25 cellular contexts compared by ENCODE assay signal in the genomic region with DNA sequence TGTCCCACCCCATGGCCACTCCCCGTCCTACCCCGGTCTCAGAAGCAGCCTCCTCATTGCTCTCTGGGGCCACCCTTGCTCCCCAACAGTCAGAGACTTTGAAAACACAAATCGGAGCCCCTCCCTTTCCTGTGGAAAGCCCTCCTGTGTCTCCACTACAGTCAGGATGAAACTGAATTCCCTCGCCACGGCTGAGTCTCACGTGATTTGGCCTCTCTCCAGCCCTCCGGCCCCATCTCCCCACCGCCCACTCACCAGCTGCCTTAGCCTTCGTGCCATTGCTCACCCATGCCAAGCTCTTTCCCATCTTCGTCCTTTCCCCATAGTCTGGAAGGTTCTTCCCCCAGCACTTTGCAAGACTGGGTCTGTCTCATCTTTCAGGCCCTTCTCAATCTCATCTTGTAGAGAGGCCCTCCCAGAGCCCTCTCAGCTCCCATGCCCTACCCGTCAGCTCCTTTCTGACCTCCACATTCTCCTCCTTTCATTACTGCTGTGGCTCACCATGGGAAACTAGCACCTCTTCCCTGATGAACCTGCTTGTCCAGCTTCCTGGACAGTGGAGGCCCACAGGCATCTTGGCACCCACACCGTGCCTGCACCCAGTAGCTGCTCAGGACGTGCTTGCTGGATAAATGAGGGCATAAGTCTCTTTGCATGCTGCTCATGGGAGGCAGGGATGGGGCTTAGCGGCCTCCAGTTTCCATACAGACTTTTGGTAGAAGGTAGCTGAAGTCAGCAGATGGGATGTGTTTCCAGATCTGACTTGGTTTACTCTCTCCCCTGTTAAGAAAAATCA.
DNase-seq lines count a peak whose midpoint lies in the region; ATAC-seq and TF ChIP-seq lines count a peak whose summit lies in the region.
"Had no signal": no experiment of that assay in that cellular context is flagged by ENCODE, and none has a peak within 500 bp of the region (broad histone marks: within the 10 kb centered on the region; RNA-seq: fewer than 3 reads in every experiment).

No MANE protein-coding gene starts in this region.

- peaks cover 2% of the 10 kb centered on the region for H3K27me3 Mint-ChIP-seq in neural progenitor cell (ENCODE audit: insufficient read depth, low read depth)

- no peak overlapping the region for H3K9ac ChIP-seq in BLaER1
- H3K9ac ChIP-seq in neural progenitor cell = no peak overlapping the region
- H3K9ac ChIP-seq: KMS-11 had no signal

- no peak for ATAC-seq in GM19467 (IDR thresholded peaks at IDR 0.05; ENCODE audit: unreplicated experiment)
- no peak for ATAC-seq in activated naive CD4-positive, alpha-beta T cell treated with anti-CD3 and anti-CD28 coated beads, Interleukin-2, amount 50 U/mL, for 72 hours
- ATAC-seq: activated naive CD8-positive, alpha-beta T cell treated with anti-CD3 and anti-CD28 coated beads, Interleukin-2, amount 50 U/mL, for 24 hours; HCT116; natural killer cell; stimulated activated naive B cell treated with anti-CD40 and anti-IgM and Interleukin-4, amounts not matched to agents 10 μg/mL and 1 μg/mL and 100 μg/mL, for 72 hours had no signal

- no peaks in the 10 kb centered on the region for H3F3A ChIP-seq in neural progenitor cell (ENCODE audit: low read depth)

- no peak overlapping the region for H3K4me3 ChIP-seq in BLaER1
- H3K4me3 ChIP-seq in LNCaP clone FGC (ENCODE audit: low read depth, low read length) = no peak overlapping the region
- no peak overlapping the region for H3K4me3 ChIP-seq in neural progenitor cell
- H3K4me3 ChIP-seq: heart right ventricle, SJCRH30, testis had no signal

- H3K27me3 ChIP-seq in BLaER1 (no peaks in the 10 kb centered on the region), neural progenitor cell (no peaks in the 10 kb centered on the region)
- H3K27me3 ChIP-seq: testis had no signal

- H2AFZ ChIP-seq in neural progenitor cell (replicated peaks) = no peak overlapping the region

- no peak for TF ChIP-seq CTCF in LNCaP clone FGC (IDR thresholded peaks at IDR 0.05; ENCODE audit: control insufficient read depth, extremely low read depth, insufficient read depth)
- no peak for TF ChIP-seq CTCF in neural progenitor cell (IDR thresholded peaks at IDR 0.05)

- DNase-seq in LNCaP clone FGC (ENCODE audit: low read depth) = peak; percentile 37
- peak; percentile 15 for DNase-seq in dermis blood vessel endothelial cell
- no peak for DNase-seq in neural progenitor cell (ENCODE audit: low spot score)
- no peak for DNase-seq in NCI-H1048 (lab: John Stamatoyannopoulos, UW)
- no peak for DNase-seq in activated naive CD4-positive, alpha-beta T cell treated with anti-CD3 and anti-CD28 coated beads, Interleukin-2, amount 50 U/mL, for 72 hours (ENCODE audit: low spot score in 2 of 2)
- DNase-seq in stimulated activated CD4-positive, alpha-beta T cell treated with anti-CD3 and anti-CD28 coated beads, Interleukin-2, amount 100 ng/mL, for 48 hours = no peak
- DNase-seq: activated CD4-positive, alpha-beta T cell treated with anti-CD3 and anti-CD28 coated beads, Interleukin-2, amount 50 U/mL, for 1 hour; activated naive CD8-positive, alpha-beta T cell treated with anti-CD3 and anti-CD28 coated beads, Interleukin-2, amount 50 U/mL, for 24 hours; CD4-positive, alpha-beta memory T cell; DMS53; heart right ventricle; natural killer cell; NCI-H1930; NCI-H345; stimulated activated naive B cell treated with anti-CD40 and anti-IgM and Interleukin-4, amounts not matched to agents 10 μg/mL and 1 μg/mL and 100 μg/mL, for 72 hours; T-helper 1 cell; testis; WERI-Rb-1 had no signal

- peaks cover 13% of the 10 kb centered on the region for H3K9me3 ChIP-seq in BLaER1
- H3K9me3 ChIP-seq in neural progenitor cell (ENCODE audit: low read depth) = no peaks in the 10 kb centered on the region
- H3K9me3 ChIP-seq: testis had no signal

- H3K27ac Mint-ChIP-seq in neural progenitor cell = peak overlapping the region; percentile 64
- peak overlapping the region in 1 of 2 donors; percentile 32 for H3K27ac Mint-ChIP-seq in activated naive CD4-positive, alpha-beta T cell treated with anti-CD3 and anti-CD28 coated beads, Interleukin-2, amount 50 U/mL, for 72 hours
- H3K27ac Mint-ChIP-seq: activated naive CD8-positive, alpha-beta T cell treated with anti-CD3 and anti-CD28 coated beads, Interleukin-2, amount 50 U/mL, for 24 hours; activated T-helper 2 cell treated with anti-CD3 and anti-CD28 coated beads, Interferon-gamma antibody, Interleukin-2, Interleukin-4, amounts not matched to agents 10 μg/mL and 5 μg/mL and 100 μg/mL, durations not matched to agents 14 hours and 24 hours and 36 hours; natural killer cell; progenitor cell of endocrine pancreas; stimulated activated naive B cell treated with anti-CD40 and anti-IgM and Interleukin-4, amounts not matched to agents 10 μg/mL and 1 μg/mL and 100 μg/mL, for 72 hours had no signal

- no peaks in the 10 kb centered on the region for H3K36me3 ChIP-seq in BLaER1
- H3K36me3 ChIP-seq in neural progenitor cell = no peaks in the 10 kb centered on the region
- H3K36me3 ChIP-seq: heart right ventricle, SJCRH30, WERI-Rb-1 had no signal

- no peaks in the 10 kb centered on the region for H3K4me1 Mint-ChIP-seq in neural progenitor cell
- H3K4me1 Mint-ChIP-seq: activated naive CD8-positive, alpha-beta T cell treated with anti-CD3 and anti-CD28 coated beads, Interleukin-2, amount 50 U/mL, for 24 hours; CD4-positive, alpha-beta memory T cell; natural killer cell; stimulated activated naive B cell treated with anti-CD40 and anti-IgM and Interleukin-4, amounts not matched to agents 10 μg/mL and 1 μg/mL and 100 μg/mL, for 72 hours had no signal

- peak overlapping the region; percentile 8; the same call in 1 of the 2 replicates for H3K4me2 ChIP-seq in BLaER1
- no peak overlapping the region for H3K4me2 ChIP-seq in neural progenitor cell
- H3K4me2 ChIP-seq: KMS-11 had no signal

- H3K9me3 Mint-ChIP-seq in neural progenitor cell = peaks cover 18% of the 10 kb centered on the region
- H3K9me3 Mint-ChIP-seq in activated naive CD4-positive, alpha-beta T cell treated with anti-CD3 and anti-CD28 coated beads, Interleukin-2, amount 50 U/mL, for 72 hours = no peaks in the 10 kb centered on the region
- H3K9me3 Mint-ChIP-seq: activated naive CD8-positive, alpha-beta T cell treated with anti-CD3 and anti-CD28 coated beads, Interleukin-2, amount 50 U/mL, for 24 hours; activated T-helper 2 cell treated with anti-CD3 and anti-CD28 coated beads, Interferon-gamma antibody, Interleukin-2, Interleukin-4, amounts not matched to agents 10 μg/mL and 5 μg/mL and 100 μg/mL, durations not matched to agents 14 hours and 24 hours and 36 hours; natural killer cell had no signal

- H3K4me3 Mint-ChIP-seq in neural progenitor cell = no peak overlapping the region
- H3K4me3 Mint-ChIP-seq: activated naive CD8-positive, alpha-beta T cell treated with anti-CD3 and anti-CD28 coated beads, Interleukin-2, amount 50 U/mL, for 24 hours; CD4-positive, alpha-beta memory T cell; natural killer cell; stimulated activated naive B cell treated with anti-CD40 and anti-IgM and Interleukin-4, amounts not matched to agents 10 μg/mL and 1 μg/mL and 100 μg/mL, for 72 hours had no signal

- H3K79me2 ChIP-seq in neural progenitor cell (ENCODE audit: low read depth) = no peaks in the 10 kb centered on the region

- no peaks in the 10 kb centered on the region for H4K20me1 ChIP-seq in BLaER1
- no peaks in the 10 kb centered on the region for H4K20me1 ChIP-seq in neural progenitor cell (ENCODE audit: low read depth)

- no peak overlapping the region for H3K27ac ChIP-seq in BLaER1
- no peak overlapping the region for H3K27ac ChIP-seq in neural progenitor cell
- H3K27ac ChIP-seq: heart right ventricle, KMS-11, SJCRH30, testis, WERI-Rb-1 had no signal

- H3K4me1 ChIP-seq in BLaER1 = peaks cover 31% of the 10 kb centered on the region
- no peaks in the 10 kb centered on the region for H3K4me1 ChIP-seq in neural progenitor cell
- H3K4me1 ChIP-seq: heart right ventricle, SJCRH30, testis had no signal

- H3K36me3 Mint-ChIP-seq in neural progenitor cell = no peaks in the 10 kb centered on the region
- no peaks in the 10 kb centered on the region for H3K36me3 Mint-ChIP-seq in activated naive CD4-positive, alpha-beta T cell treated with anti-CD3 and anti-CD28 coated beads, Interleukin-2, amount 50 U/mL, for 72 hours
- H3K36me3 Mint-ChIP-seq: CD4-positive, alpha-beta memory T cell; natural killer cell had no signal

Comparison
In these comparisons a context has a peak if more than half of its experiments do, and no peak if none do; other contexts are left out.
1. DNase-seq: peak in LNCaP clone FGC (single experiment) and dermis blood vessel endothelial cell (single experiment); none in neural progenitor cell (single experiment), NCI-H1048 (single experiment), activated naive CD4-positive, alpha-beta T cell treated with anti-CD3 and anti-CD28 coated beads, Interleukin-2, amount 50 U/mL, for 72 hours (0 of 2) and stimulated activated CD4-positive, alpha-beta T cell treated with anti-CD3 and anti-CD28 coated beads, Interleukin-2, amount 100 ng/mL, for 48 hours (0 of 2).